ENCODE assay signal across 8 cellular contexts in the genomic region with DNA sequence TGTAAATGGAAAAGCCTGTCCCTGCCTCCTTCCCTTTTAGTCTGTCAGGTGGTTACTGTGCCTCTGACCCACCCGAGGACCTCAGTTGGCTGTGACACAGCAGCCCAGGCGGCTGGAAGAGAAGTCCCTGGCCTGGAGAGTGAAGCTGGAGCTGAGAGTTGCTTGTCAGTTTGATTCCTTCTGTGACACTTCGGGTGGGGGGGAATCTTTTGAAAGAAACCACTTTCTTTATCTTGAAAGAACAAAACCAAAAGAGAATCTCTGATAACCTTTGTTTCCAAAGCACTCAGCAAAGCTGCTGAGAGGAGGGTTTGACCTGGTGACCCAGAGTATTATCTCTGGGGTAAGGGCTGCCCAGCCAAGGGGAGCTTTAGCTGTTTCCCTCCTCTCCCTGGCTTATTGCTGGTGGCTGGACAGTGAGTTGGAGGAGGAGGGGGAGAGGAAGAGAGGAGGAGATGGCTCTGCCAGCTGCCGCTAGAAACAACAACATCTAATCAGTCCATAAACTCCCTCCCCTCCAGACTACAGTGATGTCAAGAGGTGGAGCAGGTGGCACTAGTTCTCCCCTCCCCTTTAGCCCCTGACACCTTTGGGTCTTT. TPM values are rescaled to one million over a fixed set of nuclear protein-coding genes. Genes with fewer than 3 reads are reported as not detected.
DNase-seq lines count a peak whose midpoint lies in the region; ATAC-seq, FAIRE-seq and TF ChIP-seq lines count a peak whose summit lies in the region.

No MANE protein-coding gene starts in this region.

- DNase-seq in NT2/D1 (ENCODE audit: low read depth, low spot score) (no peak), dermis microvascular lymphatic vessel endothelial cell (ENCODE audit: low read depth in 2 of 2) (peak; percentile 49 to 66), kidney tubule cell (ENCODE audit: low spot score) (no peak), RCC 7860 (ENCODE audit: low spot score) (no peak)
- peak in 7 of 10 donors; percentile 23 to 75 (median 53) for DNase-seq in naive thymus-derived CD8-positive, alpha-beta T cell

- CTCF ChIA-PET in HEK293 (lab: Yijun Ruan, JAX) = interaction anchor here (0.6 to 2.6 kb wide), 6 partner anchors 9 to 76 kb away, joined by 3 to 15 read pairs (median 6); no protein-coding TSS in a partner anchor

- no peaks in the 10 kb centered on the region for H3K9me3 Mint-ChIP-seq in naive thymus-derived CD8-positive, alpha-beta T cell

- peak overlapping the region; percentile 37 for H3K9ac ChIP-seq in NT2/D1 (ENCODE audit: insufficient read length, low read depth)

- H3K4me3 Mint-ChIP-seq in naive thymus-derived CD8-positive, alpha-beta T cell = peak overlapping the region; percentile 62 to 86 (median 80)

- ATAC-seq in naive thymus-derived CD8-positive, alpha-beta T cell = peak; percentile 47 to 77
- ATAC-seq in GM21526 (IDR thresholded peaks at IDR 0.05; ENCODE audit: low FRiP score, unreplicated experiment) (no peak), GM21723 (IDR thresholded peaks at IDR 0.05; ENCODE audit: unreplicated experiment) (no peak)

- H3K4me1 Mint-ChIP-seq in naive thymus-derived CD8-positive, alpha-beta T cell = peaks cover 44 to 91% (median 86%) of the 10 kb centered on the region in 4 donors

- H3K4me1 ChIP-seq in HEK293 (ENCODE audit: control insufficient read depth, insufficient read depth, low read length) (peaks cover 57% of the 10 kb centered on the region), NT2/D1 (ENCODE audit: insufficient read depth, insufficient read length) (peaks cover 12% of the 10 kb centered on the region)

- H3K27ac ChIP-seq in HEK293 (ENCODE audit: extremely low read depth, low read depth, low read length) = no peak overlapping the region

- TF ChIP-seq CTCF in HEK293 (tag by site-specific recombination; IDR thresholded peaks at IDR 0.05) = no peak

- no peaks in the 10 kb centered on the region for H3K27me3 Mint-ChIP-seq in naive thymus-derived CD8-positive, alpha-beta T cell

- POLR2A ChIA-PET in HEK293 (lab: Yijun Ruan, JAX) = interaction anchor here (0.7 to 1.3 kb wide), 4 partner anchors 11 to 342 kb away, joined by 3 to 4 read pairs (median 4); a partner anchor contains a TSS
- POLR2A ChIA-PET in naive thymus-derived CD8-positive, alpha-beta T cell (lab: Charles Lee) = interaction anchor here (0.8 to 5.7 kb wide), 10 partner anchors 8 to 62 kb away, joined by 3 to 46 read pairs (median 6); a partner anchor contains a TSS

- peak overlapping the region; percentile 88 to 99 (median 96) for H3K27ac Mint-ChIP-seq in naive thymus-derived CD8-positive, alpha-beta T cell

- FAIRE-seq in RCC 7860 (lab: Jason Lieb, UNC) = no peak

- H3K9me3 ChIP-seq in HEK293 (ENCODE audit: control insufficient read depth, insufficient read depth, low read depth, low read length) (no peaks in the 10 kb centered on the region), NT2/D1 (ENCODE audit: insufficient read depth, low read length) (no peaks in the 10 kb centered on the region)

- no peak overlapping the region for H3K4me3 ChIP-seq in HEK293 (ENCODE audit: low read depth, low read length)
- H3K4me3 ChIP-seq in NT2/D1 (ENCODE audit: insufficient read length, low read depth) = no peak overlapping the region

- no peaks in the 10 kb centered on the region; a peak in 1 of 3 replicates for H3K36me3 ChIP-seq in HEK293 (ENCODE audit: control insufficient read depth in 2 of 2, insufficient read depth in 1 of 2, low read length in 2 of 2)
- H3K36me3 ChIP-seq in NT2/D1 (ENCODE audit: insufficient read depth, insufficient read length, low read length) = no peaks in the 10 kb centered on the region

- H3K36me3 Mint-ChIP-seq in naive thymus-derived CD8-positive, alpha-beta T cell = peaks cover 0 to 4% (median 1%) of the 10 kb centered on the region in 3 donors

- no peaks in the 10 kb centered on the region for H3K27me3 ChIP-seq in NT2/D1 (ENCODE audit: insufficient read depth, insufficient read length)

TF ChIP-seq in HEK293, 187 proteins besides CTCF, POLR2A, EP300 and RAD21:
- TF ChIP-seq, protein P1, sequence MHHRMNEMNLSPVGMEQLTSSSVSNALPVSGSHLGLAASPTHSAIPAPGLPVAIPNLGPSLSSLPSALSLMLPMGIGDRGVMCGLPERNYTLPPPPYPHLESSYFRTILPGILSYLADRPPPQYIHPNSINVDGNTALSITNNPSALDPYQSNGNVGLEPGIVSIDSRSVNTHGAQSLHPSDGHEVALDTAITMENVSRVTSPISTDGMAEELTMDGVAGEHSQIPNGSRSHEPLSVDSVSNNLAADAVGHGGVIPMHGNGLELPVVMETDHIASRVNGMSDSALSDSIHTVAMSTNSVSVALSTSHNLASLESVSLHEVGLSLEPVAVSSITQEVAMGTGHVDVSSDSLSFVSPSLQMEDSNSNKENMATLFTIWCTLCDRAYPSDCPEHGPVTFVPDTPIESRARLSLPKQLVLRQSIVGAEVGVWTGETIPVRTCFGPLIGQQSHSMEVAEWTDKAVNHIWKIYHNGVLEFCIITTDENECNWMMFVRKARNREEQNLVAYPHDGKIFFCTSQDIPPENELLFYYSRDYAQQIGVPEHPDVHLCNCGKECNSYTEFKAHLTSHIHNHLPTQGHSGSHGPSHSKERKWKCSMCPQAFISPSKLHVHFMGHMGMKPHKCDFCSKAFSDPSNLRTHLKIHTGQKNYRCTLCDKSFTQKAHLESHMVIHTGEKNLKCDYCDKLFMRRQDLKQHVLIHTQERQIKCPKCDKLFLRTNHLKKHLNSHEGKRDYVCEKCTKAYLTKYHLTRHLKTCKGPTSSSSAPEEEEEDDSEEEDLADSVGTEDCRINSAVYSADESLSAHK (tag by site-specific recombination; IDR thresholded peaks at IDR 0.05) = 0 out of 2 replicates have a peak, but pooled peaks have one; percentile 37
- peak; percentile 78 for TF ChIP-seq WT1 (tag by site-specific recombination; IDR thresholded peaks at IDR 0.05)
- TF ChIP-seq ZNF366 (tag by site-specific recombination; conservative IDR thresholded peaks at IDR 0.05) = 0 out of 2 replicates have a peak, but pooled peaks have one; percentile 20
- TF ChIP-seq, protein P2, sequence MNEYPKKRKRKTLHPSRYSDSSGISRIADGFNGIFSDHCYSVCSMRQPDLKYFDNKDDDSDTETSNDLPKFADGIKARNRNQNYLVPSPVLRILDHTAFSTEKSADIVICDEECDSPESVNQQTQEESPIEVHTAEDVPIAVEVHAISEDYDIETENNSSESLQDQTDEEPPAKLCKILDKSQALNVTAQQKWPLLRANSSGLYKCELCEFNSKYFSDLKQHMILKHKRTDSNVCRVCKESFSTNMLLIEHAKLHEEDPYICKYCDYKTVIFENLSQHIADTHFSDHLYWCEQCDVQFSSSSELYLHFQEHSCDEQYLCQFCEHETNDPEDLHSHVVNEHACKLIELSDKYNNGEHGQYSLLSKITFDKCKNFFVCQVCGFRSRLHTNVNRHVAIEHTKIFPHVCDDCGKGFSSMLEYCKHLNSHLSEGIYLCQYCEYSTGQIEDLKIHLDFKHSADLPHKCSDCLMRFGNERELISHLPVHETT (tag by site-specific recombination; IDR thresholded peaks at IDR 0.05) = no peak
- TF ChIP-seq, protein P3, sequence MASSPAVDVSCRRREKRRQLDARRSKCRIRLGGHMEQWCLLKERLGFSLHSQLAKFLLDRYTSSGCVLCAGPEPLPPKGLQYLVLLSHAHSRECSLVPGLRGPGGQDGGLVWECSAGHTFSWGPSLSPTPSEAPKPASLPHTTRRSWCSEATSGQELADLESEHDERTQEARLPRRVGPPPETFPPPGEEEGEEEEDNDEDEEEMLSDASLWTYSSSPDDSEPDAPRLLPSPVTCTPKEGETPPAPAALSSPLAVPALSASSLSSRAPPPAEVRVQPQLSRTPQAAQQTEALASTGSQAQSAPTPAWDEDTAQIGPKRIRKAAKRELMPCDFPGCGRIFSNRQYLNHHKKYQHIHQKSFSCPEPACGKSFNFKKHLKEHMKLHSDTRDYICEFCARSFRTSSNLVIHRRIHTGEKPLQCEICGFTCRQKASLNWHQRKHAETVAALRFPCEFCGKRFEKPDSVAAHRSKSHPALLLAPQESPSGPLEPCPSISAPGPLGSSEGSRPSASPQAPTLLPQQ (tag by site-specific recombination; IDR thresholded peaks at IDR 0.05) = no peak
- no peak for TF ChIP-seq HOXC10 (CRISPR knock-in tag; IDR thresholded peaks at IDR 0.05)
- TF ChIP-seq, protein P4, sequence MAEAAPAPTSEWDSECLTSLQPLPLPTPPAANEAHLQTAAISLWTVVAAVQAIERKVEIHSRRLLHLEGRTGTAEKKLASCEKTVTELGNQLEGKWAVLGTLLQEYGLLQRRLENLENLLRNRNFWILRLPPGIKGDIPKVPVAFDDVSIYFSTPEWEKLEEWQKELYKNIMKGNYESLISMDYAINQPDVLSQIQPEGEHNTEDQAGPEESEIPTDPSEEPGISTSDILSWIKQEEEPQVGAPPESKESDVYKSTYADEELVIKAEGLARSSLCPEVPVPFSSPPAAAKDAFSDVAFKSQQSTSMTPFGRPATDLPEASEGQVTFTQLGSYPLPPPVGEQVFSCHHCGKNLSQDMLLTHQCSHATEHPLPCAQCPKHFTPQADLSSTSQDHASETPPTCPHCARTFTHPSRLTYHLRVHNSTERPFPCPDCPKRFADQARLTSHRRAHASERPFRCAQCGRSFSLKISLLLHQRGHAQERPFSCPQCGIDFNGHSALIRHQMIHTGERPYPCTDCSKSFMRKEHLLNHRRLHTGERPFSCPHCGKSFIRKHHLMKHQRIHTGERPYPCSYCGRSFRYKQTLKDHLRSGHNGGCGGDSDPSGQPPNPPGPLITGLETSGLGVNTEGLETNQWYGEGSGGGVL (tag by site-specific recombination; IDR thresholded peaks at IDR 0.05) = peak; percentile 80
- 0 out of 2 replicates have a peak, but pooled peaks have one; percentile 33 for TF ChIP-seq SP3 (tag by site-specific recombination; IDR thresholded peaks at IDR 0.05)

RNA-seq across cellular contexts. Expression of a gene that starts 34.0 kb away (rescaled TPM):
- 54.6 and 60.8 TPM in 2 replicates for total RNA-seq in dermis microvascular lymphatic vessel endothelial cell
- 10 to 100 TPM; 73.5 to 75.0 TPM for total RNA-seq in naive thymus-derived CD8-positive, alpha-beta T cell
- 10 to 100 TPM; 22.0 to 28.7 (median 25.2) TPM for polyA plus RNA-seq in naive thymus-derived CD8-positive, alpha-beta T cell

Comparison
In these comparisons a context has a peak if more than half of its experiments do, and no peak if none do; other contexts are left out.
1. DNase-seq: peak in dermis microvascular lymphatic vessel endothelial cell (2 of 2) and naive thymus-derived CD8-positive, alpha-beta T cell (7 of 10); none in NT2/D1 (single experiment), kidney tubule cell (single experiment) and RCC 7860 (single experiment).
2. ATAC-seq: peak in naive thymus-derived CD8-positive, alpha-beta T cell (2 of 2); none in GM21526 (single experiment) and GM21723 (single experiment).